37 cellular contexts compared by ENCODE assay signal in the genomic region with DNA sequence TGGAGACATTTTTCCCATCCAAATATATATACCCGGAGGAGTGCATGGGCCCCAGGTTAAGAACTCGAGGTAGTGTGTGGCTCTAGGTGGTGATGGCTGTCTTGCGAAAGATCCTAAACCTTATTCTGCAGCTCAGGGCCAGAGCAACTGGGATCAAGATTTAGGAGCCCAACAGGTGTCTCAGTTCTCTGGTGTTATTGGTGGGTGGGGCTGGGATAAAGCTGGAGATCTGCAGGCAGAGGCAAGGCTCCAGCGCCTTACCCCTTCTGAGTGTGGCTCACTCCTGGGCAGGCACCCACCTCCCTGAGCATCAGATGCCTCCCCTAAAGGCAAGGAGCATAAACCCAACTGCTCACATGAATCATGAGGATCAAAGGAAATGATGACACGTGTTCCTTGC. TPM values are rescaled to one million over a fixed set of nuclear protein-coding genes. Genes with fewer than 3 reads are reported as not detected.
"Had no signal": no experiment of that assay in that cellular context is flagged by ENCODE, and none has a peak within 500 bp of the region (broad histone marks: within the 10 kb centered on the region; RNA-seq: fewer than 3 reads in every experiment).

No MANE protein-coding gene starts in this region.

- H3K9me3 ChIP-seq: adrenal gland, body of pancreas, breast epithelium had no signal

- H3K4me3 Mint-ChIP-seq: activated CD4-positive, alpha-beta T cell treated with anti-CD3 and anti-CD28 coated beads, Interleukin-2, amount 10 ng/mL, durations not matched to agents 7 days and 5 days; activated naive CD4-positive, alpha-beta T cell treated with anti-CD3 and anti-CD28 coated beads for 36 hours; activated T-cell treated with anti-CD3 and anti-CD28 coated beads, Interleukin-2, amount 50 U/mL, for 4 hours; activated T-helper 1 cell treated with anti-CD3 and anti-CD28 coated beads, Interleukin-12 subunit alpha, Interleukin-12 subunit beta, Interleukin-2, Interleukin-4 antibody, amounts not matched to agents 30 ng/mL and 10 ng/mL and 1 ng/mL, durations not matched to agents 14 hours and 24 hours and 36 hours; IgD-negative memory B cell had no signal

- H3K36me3 ChIP-seq: adrenal gland, breast epithelium had no signal

- H3K9me3 Mint-ChIP-seq: activated CD4-positive, alpha-beta T cell treated with anti-CD3 and anti-CD28 coated beads, Interleukin-2, amount 10 ng/mL, durations not matched to agents 7 days and 5 days; activated naive CD4-positive, alpha-beta T cell treated with anti-CD3 and anti-CD28 coated beads for 36 hours; activated naive CD4-positive, alpha-beta T cell treated with anti-CD3 and anti-CD28 coated beads, Interleukin-2, amount 50 U/mL, for 72 hours; activated T-cell treated with anti-CD3 and anti-CD28 coated beads, Interleukin-2, amount 50 U/mL, for 4 hours; activated T-helper 1 cell treated with anti-CD3 and anti-CD28 coated beads, Interleukin-12 subunit alpha, Interleukin-12 subunit beta, Interleukin-2, Interleukin-4 antibody, amounts not matched to agents 30 ng/mL and 10 ng/mL and 1 ng/mL, durations not matched to agents 14 hours and 24 hours and 36 hours; IgD-negative memory B cell had no signal

- DNase-seq: activated CD4-positive, alpha-beta T cell treated with anti-CD3 and anti-CD28 coated beads, Interleukin-2, amount 10 ng/mL, durations not matched to agents 7 days and 5 days; activated CD4-positive, alpha-beta T cell treated with anti-CD3 and anti-CD28 coated beads, Interleukin-2, amount 50 U/mL, for 48 hours; activated CD8-positive, alpha-beta memory T cell treated with anti-CD3 and anti-CD28 coated beads, Interleukin-2, amount 50 U/mL, for 4 hours; activated gamma-delta T cell treated with Interleukin-2 at 50 U/mL for 16 hours; activated naive CD4-positive, alpha-beta T cell treated with anti-CD3 and anti-CD28 coated beads for 36 hours; activated T-cell treated with anti-CD3 and anti-CD28 coated beads for 4 hours; activated T-cell treated with anti-CD3 and anti-CD28 coated beads, Interleukin-2, amount 50 U/mL, for 4 hours; body of pancreas; caudate nucleus; cerebellar nuclear complex; KG1; MM.1S; MV-4-11; NCI-H1092; NCI-H187 treated with DMSO at 0.1 percent for 48 hours; NCI-H2081; NCI-H2171 treated with DMSO at 0.1 percent for 48 hours; NCI-H2227 treated with DMSO at 0.1 percent for 48 hours; NCI-H446 treated with DMSO at 0.1 percent for 48 hours; NCI-H524; NCI-H69; PC-9; Right ventricle myocardium superior; SW 1271; T-helper 1 cell; T1000 had no signal

- H3K27ac Mint-ChIP-seq: activated CD4-positive, alpha-beta T cell treated with anti-CD3 and anti-CD28 coated beads, Interleukin-2, amount 10 ng/mL, durations not matched to agents 7 days and 5 days; activated naive CD4-positive, alpha-beta T cell treated with anti-CD3 and anti-CD28 coated beads for 36 hours; activated naive CD4-positive, alpha-beta T cell treated with anti-CD3 and anti-CD28 coated beads, Interleukin-2, amount 50 U/mL, for 72 hours; activated T-helper 1 cell treated with anti-CD3 and anti-CD28 coated beads, Interleukin-12 subunit alpha, Interleukin-12 subunit beta, Interleukin-2, Interleukin-4 antibody, amounts not matched to agents 30 ng/mL and 10 ng/mL and 1 ng/mL, durations not matched to agents 14 hours and 24 hours and 36 hours had no signal

- H3K36me3 Mint-ChIP-seq: activated naive CD4-positive, alpha-beta T cell treated with anti-CD3 and anti-CD28 coated beads, Interleukin-2, amount 50 U/mL, for 72 hours had no signal

- H3K27me3 ChIP-seq: adrenal gland, body of pancreas, breast epithelium had no signal

- H3K4me1 Mint-ChIP-seq: activated CD4-positive, alpha-beta T cell treated with anti-CD3 and anti-CD28 coated beads, Interleukin-2, amount 10 ng/mL, durations not matched to agents 7 days and 5 days had no signal

- H2AFZ ChIP-seq: PC-9 had no signal

- H3K4me2 ChIP-seq: PC-9 had no signal

- ATAC-seq: activated naive CD4-positive, alpha-beta T cell treated with anti-CD3 and anti-CD28 coated beads, Interleukin-2, amount 50 U/mL, for 72 hours; activated T-cell treated with anti-CD3 and anti-CD28 coated beads, Interleukin-2, amount 50 U/mL, for 4 hours; body of pancreas had no signal

- H3K4me1 ChIP-seq: adrenal gland, body of pancreas, breast epithelium had no signal

- H3K4me3 ChIP-seq: adrenal gland, body of pancreas, breast epithelium, PC-9 had no signal

- FAIRE-seq: astrocyte, RCC 7860 had no signal

- H3K27ac ChIP-seq: adrenal gland, body of pancreas, breast epithelium, PC-9, RWPE1 had no signal

RNA-seq across cellular contexts. Expression of a gene that starts 11.2 kb away (rescaled TPM):
- total RNA-seq: activated CD4-positive, alpha-beta T cell treated with anti-CD3 and anti-CD28 coated beads, Interleukin-2, amount 10 ng/mL, durations not matched to agents 7 days and 5 days; activated naive CD4-positive, alpha-beta T cell treated with anti-CD3 and anti-CD28 coated beads for 36 hours; activated naive CD4-positive, alpha-beta T cell treated with anti-CD3 and anti-CD28 coated beads, Interleukin-2, amount 50 U/mL, for 72 hours; activated T-cell treated with anti-CD3 and anti-CD28 coated beads, Interleukin-2, amount 50 U/mL, for 4 hours; LHCN-M2; OCI-LY7; PC-9; T-helper 2 cell treated with Interferon-gamma antibody and Interleukin-4, amounts not matched to agents 100 ng/mL and 5 ng/mL, for 36 hours had no signal
- polyA plus RNA-seq: IgD-negative memory B cell had no signal
